ENCODE assay signal across 19 cellular contexts in genomic region chr13:49347650-49348385, GRCh38.
"Had no signal": no experiment of that assay in that cellular context is flagged by ENCODE, and none has a peak within 500 bp of the region (broad histone marks: within the 10 kb centered on the region; RNA-seq: fewer than 3 reads in every experiment).

No MANE protein-coding gene starts in this region.

- H3K27ac ChIP-seq: left ventricle myocardium inferior, neutrophil, pancreas, thoracic aorta, upper lobe of left lung had no signal

- H3K27me3 ChIP-seq: neutrophil, pancreas, upper lobe of left lung had no signal

- DNase-seq: activated B cell treated with CpG ODN at 0.5 μM for 24 hours; activated CD4-positive, alpha-beta T cell treated with anti-CD3 and anti-CD28 coated beads for 4 hours; activated CD4-positive, alpha-beta T cell treated with anti-CD3 and anti-CD28 coated beads, Interleukin-2, amount 50 U/mL, for 48 hours; activated naive CD4-positive, alpha-beta T cell treated with anti-CD3 and anti-CD28 coated beads for 36 hours; activated naive CD8-positive, alpha-beta T cell treated with anti-CD3 and anti-CD28 coated beads, Interleukin-2, amount 10 ng/mL, durations not matched to agents 7 days and 5 days; activated T-cell treated with anti-CD3 and anti-CD28 coated beads, Interleukin-2, amount 50 U/mL, for 48 hours; amniotic stem cell; immature natural killer cell; left ventricle myocardium inferior; midbrain; natural killer cell; pancreas; right cardiac atrium; stimulated activated CD4-positive, alpha-beta T cell treated with anti-CD3 and anti-CD28 coated beads, Interleukin-4, amount 100 ng/mL, for 24 hours; stimulated activated naive CD4-positive, alpha-beta T cell treated with Interleukin-2 at 50 U/mL for 16 hours; T-helper 9 cell had no signal

- ATAC-seq: natural killer cell, pancreas had no signal
